29 cellular contexts compared by ENCODE assay signal in genomic region chr14:90523961-90524875, GRCh38.
DNase-seq lines count a peak whose midpoint lies in the region; ATAC-seq and TF ChIP-seq lines count a peak whose summit lies in the region.
"Had no signal": no experiment of that assay in that cellular context is flagged by ENCODE, and none has a peak within 500 bp of the region (broad histone marks: within the 10 kb centered on the region; RNA-seq: fewer than 3 reads in every experiment).

No MANE protein-coding gene starts in this region.

- no peak overlapping the region for H3K27ac ChIP-seq in liver (ENCODE audit: low read depth in 1 of 2, low read length in 2 of 2)
- H3K27ac ChIP-seq in right lobe of liver: no peak overlapping the region
- peak overlapping the region; percentile 60 to 90 (median 87) for H3K27ac ChIP-seq in gastroesophageal sphincter
- peak overlapping the region; percentile 51 for H3K27ac ChIP-seq in vagina
- H3K27ac ChIP-seq in testis: peak overlapping the region in 1 of 2 donors; percentile 31
- H3K27ac ChIP-seq: adrenal gland, colonic mucosa, left lung, SK-N-MC had no signal

- no peaks in the 10 kb centered on the region for H3K27me3 Mint-ChIP-seq in osteocyte (ENCODE audit: unreplicated experiment)
- H3K27me3 Mint-ChIP-seq: activated CD8-positive, alpha-beta memory T cell treated with anti-CD3 and anti-CD28 coated beads, Interleukin-2, amount 10 ng/mL, durations not matched to agents 7 days and 5 days; stimulated activated naive CD8-positive, alpha-beta T cell treated with anti-CD3 and anti-CD28 coated beads, Interleukin-15, amount 100 ng/mL, for 72 hours; type B pancreatic cell had no signal

- 82% methylated on average over 18 of the region's 18 CpGs for WGBS in liver
- WGBS in right lobe of liver (ENCODE audit: insufficient coverage, low coverage, low lambda C conversion rate, missing lambda C conversion rate): 70% methylated on average over 4 of the region's 18 CpGs
- WGBS in gastroesophageal sphincter (ENCODE audit: low coverage in 1 of 2), 2 donors: 53 to 100% methylated on average over 1 to 4 of the region's 18 CpGs
- 74 to 84% methylated on average over 14 to 18 of the region's 18 CpGs for WGBS in testis, 2 donors

- H3K4me1 Mint-ChIP-seq in osteocyte (ENCODE audit: unreplicated experiment): peaks cover 32% of the 10 kb centered on the region
- H3K4me1 Mint-ChIP-seq: activated CD8-positive, alpha-beta memory T cell treated with anti-CD3 and anti-CD28 coated beads, Interleukin-2, amount 10 ng/mL, durations not matched to agents 7 days and 5 days; CD8-positive, alpha-beta memory T cell; GM23338; stimulated activated naive CD8-positive, alpha-beta T cell treated with anti-CD3 and anti-CD28 coated beads, Interleukin-15, amount 100 ng/mL, for 72 hours had no signal

- intact Hi-C loops in right lobe of liver (cut with DNase I) (no loop called here), vagina (cut with DNase I) (no loop called here), testis (cut with DNase I; ENCODE audit: low total_unique reads) (no loop called here)

- H3K27me3 ChIP-seq in liver (ENCODE audit: control insufficient read depth in 4 of 4, insufficient read depth in 4 of 4, low read length in 3 of 4) (no peaks in the 10 kb centered on the region), right lobe of liver (no peaks in the 10 kb centered on the region), gastroesophageal sphincter (no peaks in the 10 kb centered on the region), vagina (no peaks in the 10 kb centered on the region), testis (no peaks in the 10 kb centered on the region)
- H3K27me3 ChIP-seq: adrenal gland, colonic mucosa, left lung had no signal

- TF ChIP-seq EP300 in gastroesophageal sphincter (IDR thresholded peaks at IDR 0.05): no peak

- H3K36me3 ChIP-seq in liver (ENCODE audit: control insufficient read depth in 4 of 4, insufficient read depth in 3 of 4, low read depth in 1 of 4, low read length in 3 of 4) (no peaks in the 10 kb centered on the region), right lobe of liver (no peaks in the 10 kb centered on the region), gastroesophageal sphincter (no peaks in the 10 kb centered on the region), vagina (no peaks in the 10 kb centered on the region), testis (ENCODE audit: low read depth, missing control alignments) (no peaks in the 10 kb centered on the region)
- H3K36me3 ChIP-seq: adrenal gland, colonic mucosa, left lung had no signal

- TF ChIP-seq RAD21 in liver (IDR thresholded peaks at IDR 0.05): no peak

- no peak overlapping the region for H3K4me3 Mint-ChIP-seq in osteocyte (ENCODE audit: unreplicated experiment)
- H3K4me3 Mint-ChIP-seq: activated CD8-positive, alpha-beta memory T cell treated with anti-CD3 and anti-CD28 coated beads, Interleukin-2, amount 10 ng/mL, durations not matched to agents 7 days and 5 days; activated naive CD4-positive, alpha-beta T cell treated with anti-CD3 and anti-CD28 coated beads for 36 hours; CD8-positive, alpha-beta memory T cell; effector memory CD8-positive, alpha-beta T cell; GM23338; nephron; stimulated activated naive CD8-positive, alpha-beta T cell treated with anti-CD3 and anti-CD28 coated beads, Interleukin-15, amount 100 ng/mL, for 72 hours; type B pancreatic cell had no signal

- no peak for DNase-seq in right lobe of liver
- DNase-seq in osteocyte (ENCODE audit: extremely low spot score, unreplicated experiment): no peak
- no peak for DNase-seq in vagina (ENCODE audit: extremely low spot score in 2 of 2)
- no peak for DNase-seq in UCSD-AML1 (lab: John Stamatoyannopoulos, UW; ENCODE audit: unreplicated experiment)
- no peak for DNase-seq in testis
- DNase-seq: activated CD8-positive, alpha-beta memory T cell treated with anti-CD3 and anti-CD28 coated beads, Interleukin-2, amount 10 ng/mL, durations not matched to agents 7 days and 5 days; activated naive CD4-positive, alpha-beta T cell treated with anti-CD3 and anti-CD28 coated beads for 36 hours; adrenal gland; AML-193; CD8-positive, alpha-beta memory T cell; colonic mucosa; effector memory CD8-positive, alpha-beta T cell; erythroblast; hypothalamus; midbrain; NCI-H146; NCI-H2107; NCI-H748 treated with DMSO at 0.1 percent for 48 hours; RPMI8226; stimulated activated naive CD8-positive, alpha-beta T cell treated with anti-CD3 and anti-CD28 coated beads, Interleukin-15, amount 100 ng/mL, for 72 hours had no signal

- H3K4me3 ChIP-seq in liver (ENCODE audit: low read depth in 1 of 3, low read length in 3 of 3) (no peak overlapping the region), right lobe of liver (no peak overlapping the region), gastroesophageal sphincter (no peak overlapping the region), vagina (no peak overlapping the region), testis (no peak overlapping the region)
- H3K4me3 ChIP-seq: A549, adrenal gland, colonic mucosa, GM23338, left lung, SK-N-MC had no signal

- ATAC-seq in right lobe of liver (no peak), gastroesophageal sphincter (no peak), GM21381 (IDR thresholded peaks at IDR 0.05; ENCODE audit: unreplicated experiment) (no peak)
- ATAC-seq: activated CD8-positive, alpha-beta memory T cell treated with anti-CD3 and anti-CD28 coated beads, Interleukin-2, amount 10 ng/mL, durations not matched to agents 7 days and 5 days; effector memory CD8-positive, alpha-beta T cell; GM23338; left lung; stimulated activated naive CD8-positive, alpha-beta T cell treated with anti-CD3 and anti-CD28 coated beads, Interleukin-15, amount 100 ng/mL, for 72 hours had no signal

- TF ChIP-seq POLR2A in right lobe of liver (IDR thresholded peaks at IDR 0.05) (no peak), gastroesophageal sphincter (IDR thresholded peaks at IDR 0.05) (no peak), vagina (IDR thresholded peaks at IDR 0.05) (no peak), testis (IDR thresholded peaks at IDR 0.05) (no peak)

- H3K4me1 ChIP-seq in liver (ENCODE audit: control insufficient read depth in 4 of 4, insufficient read depth in 4 of 4, low read length in 3 of 4) (no peaks in the 10 kb centered on the region), right lobe of liver (no peaks in the 10 kb centered on the region), gastroesophageal sphincter (peaks cover 5 to 57% (median 33%) of the 10 kb centered on the region in 3 donors), vagina (peaks cover 20% of the 10 kb centered on the region), testis (peaks cover 32% of the 10 kb centered on the region)
- H3K4me1 ChIP-seq: colonic mucosa had no signal

- TF ChIP-seq CTCF in liver (IDR thresholded peaks at IDR 0.05; ENCODE audit: low read depth, low read length, missing input control) (peak; percentile 4), right lobe of liver (IDR thresholded peaks at IDR 0.05) (no peak), gastroesophageal sphincter (IDR thresholded peaks at IDR 0.05) (peak in 3 of 4 experiments; percentile 16 to 43 (median 30)), osteocyte (IDR thresholded peaks at IDR 0.05) (no peak), vagina (IDR thresholded peaks at IDR 0.05) (no peak), testis (IDR thresholded peaks at IDR 0.05) (no peak)

- H3K9ac ChIP-seq in liver (ENCODE audit: low read depth in 1 of 2, low read length in 2 of 2): no peak overlapping the region

- peak overlapping the region; percentile 56 for H3K27ac Mint-ChIP-seq in osteocyte (ENCODE audit: unreplicated experiment)
- H3K27ac Mint-ChIP-seq: activated CD8-positive, alpha-beta memory T cell treated with anti-CD3 and anti-CD28 coated beads, Interleukin-2, amount 10 ng/mL, durations not matched to agents 7 days and 5 days; activated naive CD4-positive, alpha-beta T cell treated with anti-CD3 and anti-CD28 coated beads for 36 hours; CD8-positive, alpha-beta memory T cell; effector memory CD8-positive, alpha-beta T cell; GM23338; nephron; stimulated activated naive CD8-positive, alpha-beta T cell treated with anti-CD3 and anti-CD28 coated beads, Interleukin-15, amount 100 ng/mL, for 72 hours; type B pancreatic cell had no signal

- H3K36me3 Mint-ChIP-seq in osteocyte (ENCODE audit: unreplicated experiment): no peaks in the 10 kb centered on the region
- H3K36me3 Mint-ChIP-seq: CD8-positive, alpha-beta memory T cell had no signal

- H3K9me3 Mint-ChIP-seq in osteocyte (ENCODE audit: unreplicated experiment): peaks cover 9% of the 10 kb centered on the region
- H3K9me3 Mint-ChIP-seq: type B pancreatic cell had no signal

- peaks cover 0 to 3% (median 1%) of the 10 kb centered on the region in 4 donors for H3K9me3 ChIP-seq in liver (ENCODE audit: control insufficient read depth in 4 of 4, low read length in 3 of 4)
- H3K9me3 ChIP-seq in right lobe of liver: no peaks in the 10 kb centered on the region
- peaks cover 0 to 3% (median 0%) of the 10 kb centered on the region in 3 donors for H3K9me3 ChIP-seq in gastroesophageal sphincter
- H3K9me3 ChIP-seq in vagina: no peaks in the 10 kb centered on the region
- no peaks in the 10 kb centered on the region for H3K9me3 ChIP-seq in testis
- H3K9me3 ChIP-seq: adrenal gland, colonic mucosa had no signal

TF ChIP-seq in liver, 16 proteins besides CTCF, POLR2A, EP300 and RAD21:
- TF ChIP-seq RXRA (IDR thresholded peaks at IDR 0.05) (no peak), ZBTB33 (IDR thresholded peaks at IDR 0.05) (no peak), FOXA1 (IDR thresholded peaks at IDR 0.05) (no peak), YY1 (IDR thresholded peaks at IDR 0.05) (no peak)

Comparison
In these comparisons a context has a peak if more than half of its experiments do, and no peak if none do; other contexts are left out.
1. CTCF ChIP-seq: peak in liver (single experiment) and gastroesophageal sphincter (3 of 4); none in right lobe of liver (0 of 4), osteocyte (single experiment), vagina (0 of 3) and testis (0 of 3).
2. H3K27ac ChIP-seq: peak in gastroesophageal sphincter (4 of 4) and vagina (single experiment); none in liver (0 of 2) and right lobe of liver (0 of 3).